In genomic region chr7:158394936-158395335, GRCh38 we compare ENCODE assay signal across 8 cellular contexts.
DNase-seq lines count a peak whose midpoint lies in the region; ATAC-seq and TF ChIP-seq lines count a peak whose summit lies in the region.

No MANE protein-coding gene starts in this region.

- H3K9me3 Mint-ChIP-seq in activated T-helper 1 cell treated with anti-CD3 and anti-CD28 coated beads, Interleukin-12 subunit alpha, Interleukin-12 subunit beta, Interleukin-2, Interleukin-4 antibody, amounts not matched to agents 30 ng/mL and 10 ng/mL and 1 ng/mL, durations not matched to agents 14 hours and 24 hours and 36 hours, result peaks cover 8% of the 10 kb centered on the region

- H3K27ac Mint-ChIP-seq in activated T-helper 1 cell treated with anti-CD3 and anti-CD28 coated beads, Interleukin-12 subunit alpha, Interleukin-12 subunit beta, Interleukin-2, Interleukin-4 antibody, amounts not matched to agents 30 ng/mL and 10 ng/mL and 1 ng/mL, durations not matched to agents 14 hours and 24 hours and 36 hours, result no peak overlapping the region

- no peak overlapping the region for H3K4me3 ChIP-seq in WERI-Rb-1 (ENCODE audit: low read depth, low read length)
- H3K4me3 ChIP-seq in esophagus squamous epithelium, result no peak overlapping the region

- WGBS in esophagus squamous epithelium, 2 donors, result no CpG with 5 or more reads among the region's 25 CpGs

- no peak overlapping the region for H3K27ac ChIP-seq in WERI-Rb-1
- no peak overlapping the region for H3K27ac ChIP-seq in esophagus squamous epithelium

- no peak for ATAC-seq in GM21786 (IDR thresholded peaks at IDR 0.05; ENCODE audit: unreplicated experiment)

- no peak for TF ChIP-seq POLR2A in esophagus squamous epithelium (IDR thresholded peaks at IDR 0.05)

- H3K27me3 ChIP-seq in WERI-Rb-1 (ENCODE audit: insufficient read depth, low read depth, severe bottlenecking) (no peaks in the 10 kb centered on the region), esophagus squamous epithelium (peaks cover 0 to 5% (median 0%) of the 10 kb centered on the region in 4 donors)

- peak; percentile 94 for TF ChIP-seq CTCF in WERI-Rb-1 (IDR thresholded peaks at IDR 0.05; ENCODE audit: low read depth, low read length)
- peak in 5 of 6 experiments; percentile 61 to 73 (median 63) for TF ChIP-seq CTCF in esophagus squamous epithelium (IDR thresholded peaks at IDR 0.05)

- intact Hi-C loops in activated T-helper 1 cell treated with anti-CD3 and anti-CD28 coated beads, Interleukin-12 subunit alpha, Interleukin-12 subunit beta, Interleukin-2, Interleukin-4 antibody, amounts not matched to agents 30 ng/mL and 10 ng/mL and 1 ng/mL, durations not matched to agents 14 hours and 24 hours and 36 hours (cut with micrococcal nuclease), result loop anchor here (10.0 kb wide), 1 partner anchor 580 kb away; no protein-coding TSS in a partner anchor
- intact Hi-C loops in esophagus squamous epithelium (cut with DNase I), result no loop called here

- no peaks in the 10 kb centered on the region for H3K9me3 ChIP-seq in WERI-Rb-1 (ENCODE audit: severe bottlenecking)
- peaks cover 0 to 5% (median 0%) of the 10 kb centered on the region in 3 donors for H3K9me3 ChIP-seq in esophagus squamous epithelium

- H3K27me3 Mint-ChIP-seq in activated T-helper 1 cell treated with anti-CD3 and anti-CD28 coated beads, Interleukin-12 subunit alpha, Interleukin-12 subunit beta, Interleukin-2, Interleukin-4 antibody, amounts not matched to agents 30 ng/mL and 10 ng/mL and 1 ng/mL, durations not matched to agents 14 hours and 24 hours and 36 hours (ENCODE audit: insufficient read depth), result no peaks in the 10 kb centered on the region

- no peaks in the 10 kb centered on the region for H3K36me3 Mint-ChIP-seq in activated T-helper 1 cell treated with anti-CD3 and anti-CD28 coated beads, Interleukin-12 subunit alpha, Interleukin-12 subunit beta, Interleukin-2, Interleukin-4 antibody, amounts not matched to agents 30 ng/mL and 10 ng/mL and 1 ng/mL, durations not matched to agents 14 hours and 24 hours and 36 hours (ENCODE audit: low read depth)

- DNase-seq in activated T-helper 1 cell treated with Interleukin-2 at 50 U/mL for 16 hours (ENCODE audit: low read depth) (peak; percentile 13), WERI-Rb-1 (peak; percentile 65), esophagus squamous epithelium (lab: John Stamatoyannopoulos, UW) (no peak), AML-193 (lab: John Stamatoyannopoulos, UW) (no peak), NOMO-1 treated with dmso at 0.1 percent for 144 hours (lab: John Stamatoyannopoulos, UW; ENCODE audit: unreplicated experiment) (no peak)
- DNase-seq in activated T-helper 1 cell treated with anti-CD3 and anti-CD28 coated beads, Interleukin-12 subunit alpha, Interleukin-12 subunit beta, Interleukin-2, Interleukin-4 antibody, amounts not matched to agents 30 ng/mL and 10 ng/mL and 1 ng/mL, durations not matched to agents 14 hours and 24 hours and 36 hours (ENCODE audit: low spot score), result no peak
- DNase-seq in stimulated activated CD4-positive, alpha-beta T cell treated with anti-CD3 and anti-CD28 coated beads, Interleukin-2, amount 100 ng/mL, for 48 hours, result peak; percentile 29 to 53

- no peaks in the 10 kb centered on the region for H3K4me1 Mint-ChIP-seq in activated T-helper 1 cell treated with anti-CD3 and anti-CD28 coated beads, Interleukin-12 subunit alpha, Interleukin-12 subunit beta, Interleukin-2, Interleukin-4 antibody, amounts not matched to agents 30 ng/mL and 10 ng/mL and 1 ng/mL, durations not matched to agents 14 hours and 24 hours and 36 hours (ENCODE audit: low read depth)

- H3K4me1 ChIP-seq in esophagus squamous epithelium, result peaks cover 4 to 28% (median 18%) of the 10 kb centered on the region in 3 donors

- H3K36me3 ChIP-seq in WERI-Rb-1 (no peaks in the 10 kb centered on the region), esophagus squamous epithelium (no peaks in the 10 kb centered on the region)

- H3K4me3 Mint-ChIP-seq in activated T-helper 1 cell treated with anti-CD3 and anti-CD28 coated beads, Interleukin-12 subunit alpha, Interleukin-12 subunit beta, Interleukin-2, Interleukin-4 antibody, amounts not matched to agents 30 ng/mL and 10 ng/mL and 1 ng/mL, durations not matched to agents 14 hours and 24 hours and 36 hours, result no peak overlapping the region

Comparison
In these comparisons a context has a peak if more than half of its experiments do, and no peak if none do; other contexts are left out.
1. DNase-seq: peak in activated T-helper 1 cell treated with Interleukin-2 at 50 U/mL for 16 hours (single experiment), WERI-Rb-1 (single experiment) and stimulated activated CD4-positive, alpha-beta T cell treated with anti-CD3 and anti-CD28 coated beads, Interleukin-2, amount 100 ng/mL, for 48 hours (2 of 2); none in activated T-helper 1 cell treated with anti-CD3 and anti-CD28 coated beads, Interleukin-12 subunit alpha, Interleukin-12 subunit beta, Interleukin-2, Interleukin-4 antibody, amounts not matched to agents 30 ng/mL and 10 ng/mL and 1 ng/mL, durations not matched to agents 14 hours and 24 hours and 36 hours (single experiment), esophagus squamous epithelium (single experiment), AML-193 (0 of 2) and NOMO-1 treated with dmso at 0.1 percent for 144 hours (single experiment).